In the genomic region with DNA sequence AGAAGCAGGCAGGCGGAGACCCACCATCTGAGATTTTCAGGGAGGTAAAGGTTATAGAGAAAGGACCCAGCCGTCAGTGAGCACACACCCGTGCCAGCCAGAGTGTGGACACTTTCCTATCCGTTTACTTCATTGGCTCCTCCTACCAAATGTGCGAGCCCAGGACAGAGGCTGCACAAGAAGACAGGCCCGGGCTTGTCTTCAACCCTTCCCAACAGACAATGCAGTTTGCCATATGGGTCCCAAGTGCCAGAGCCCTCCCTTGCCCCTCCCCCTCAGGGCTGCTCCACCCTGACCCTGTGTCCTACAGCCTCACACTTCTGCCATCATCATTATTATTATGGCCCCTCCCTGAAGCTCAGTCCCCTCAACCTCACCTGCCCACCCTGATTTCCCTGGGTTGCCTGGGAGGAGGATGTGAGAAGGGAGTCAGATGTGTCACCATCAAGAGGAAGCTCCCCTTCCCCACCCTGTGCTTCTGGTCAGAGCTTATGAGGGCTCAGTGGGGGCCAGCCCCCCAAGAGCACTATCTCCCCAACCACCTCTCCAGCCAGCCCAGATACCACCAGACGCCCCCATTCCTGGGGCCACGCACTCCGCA, we compare ENCODE assay signal across 9 cellular contexts. TPM values are rescaled to one million over a fixed set of nuclear protein-coding genes. Genes with fewer than 3 reads are reported as not detected.
DNase-seq lines count a peak whose midpoint lies in the region; ATAC-seq and TF ChIP-seq lines count a peak whose summit lies in the region.
"Had no signal": no experiment of that assay in that cellular context is flagged by ENCODE, and none has a peak within 500 bp of the region (broad histone marks: within the 10 kb centered on the region; RNA-seq: fewer than 3 reads in every experiment).

No MANE protein-coding gene starts in this region.

- DNase-seq in NCI-H2227 (lab: John Stamatoyannopoulos, UW; ENCODE audit: unreplicated experiment) (peak; percentile 52), prostate gland (ENCODE audit: low spot score) (peak; percentile 64), mucosa of gallbladder (ENCODE audit: low spot score) (no peak)

- no peaks in the 10 kb centered on the region for H3K36me3 ChIP-seq in prostate gland

- no peaks in the 10 kb centered on the region for H3K4me1 ChIP-seq in prostate gland (replicated peaks)

- peak overlapping the region; percentile 97 for H3K27ac ChIP-seq in cingulate gyrus (ENCODE audit: low read depth, low read length)
- peak overlapping the region in 1 of 2 donors; percentile 36 for H3K27ac ChIP-seq in prostate gland

- TF ChIP-seq POLR2A in GM18505 (IDR thresholded peaks at IDR 0.05; ENCODE audit: borderline replicate concordance, extremely low read depth, insufficient read depth, insufficient read length) (peak; percentile 48), prostate gland (IDR thresholded peaks at IDR 0.05) (no peak)

- ATAC-seq in GM18505 (IDR thresholded peaks at IDR 0.05; ENCODE audit: unreplicated experiment): no peak
- no peak for ATAC-seq in GM19023 (IDR thresholded peaks at IDR 0.05; ENCODE audit: unreplicated experiment)
- no peak for ATAC-seq in HG03159 (IDR thresholded peaks at IDR 0.05; ENCODE audit: unreplicated experiment)
- no peak for ATAC-seq in HG03469 (IDR thresholded peaks at IDR 0.05; ENCODE audit: unreplicated experiment)

- no peaks in the 10 kb centered on the region for H3K9me3 ChIP-seq in prostate gland

- 49% methylated on average over 9 of the region's 9 CpGs for WGBS in prostate gland

- intact Hi-C loops in prostate gland (cut with DNase I): no loop called here

- H3K27me3 ChIP-seq in prostate gland (replicated peaks; ENCODE audit: insufficient read depth): no peaks in the 10 kb centered on the region

- no peak for TF ChIP-seq CTCF in prostate gland (IDR thresholded peaks at IDR 0.05)

- no peak overlapping the region for H3K4me3 ChIP-seq in prostate gland

RNA-seq across cellular contexts. Expression of a gene that starts 9.4 kb away (rescaled TPM):
- total RNA-seq in prostate gland: 10 to 100 TPM; 14.9 to 39.1 TPM
- 111 TPM for total RNA-seq in mucosa of gallbladder

RNA-seq across cellular contexts. Expression of a gene that starts 24.8 kb away (rescaled TPM):
- under 1 TPM in 1 of 2 donors, not detected in 1; 0.34 TPM for total RNA-seq in prostate gland
- 0.12 TPM for total RNA-seq in mucosa of gallbladder
- total RNA-seq: HT1080 had no signal
